In the genomic region with DNA sequence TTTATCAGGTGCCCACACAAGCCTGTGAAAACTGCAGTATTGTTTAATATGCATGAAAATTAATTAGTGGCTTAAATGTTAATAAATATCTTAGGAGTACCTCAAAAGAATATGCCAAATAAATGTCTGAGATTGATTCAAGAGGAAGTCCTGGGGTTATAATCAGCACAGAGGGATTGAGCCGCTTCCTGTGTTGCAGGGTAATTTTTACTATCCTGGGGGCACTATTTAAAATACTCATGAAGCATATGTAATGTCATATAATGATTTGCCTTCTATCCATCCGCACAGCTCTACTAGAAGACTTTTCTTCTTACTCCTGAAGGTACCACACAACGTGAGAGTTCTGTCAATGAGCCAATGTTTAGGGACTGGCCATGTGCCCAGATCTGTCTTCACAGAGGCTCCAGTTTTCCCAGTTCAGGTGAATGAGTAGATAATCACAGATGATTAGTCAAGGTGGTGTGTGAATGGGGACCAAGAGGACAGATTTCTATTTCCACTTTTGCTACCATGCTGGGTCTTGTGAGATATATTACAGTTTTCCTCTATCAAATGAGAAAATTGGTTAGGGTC, we compare ENCODE assay signal across 10 cellular contexts.
"Had no signal": no experiment of that assay in that cellular context is flagged by ENCODE, and none has a peak within 500 bp of the region (broad histone marks: within the 10 kb centered on the region; RNA-seq: fewer than 3 reads in every experiment).

No MANE protein-coding gene starts in this region.

- DNase-seq: activated CD4-positive, alpha-beta T cell treated with anti-CD3 and anti-CD28 coated beads, Interleukin-2, amount 50 U/mL, for 48 hours; activated CD4-positive, CD25-positive, alpha-beta regulatory T cell treated with anti-CD3 and anti-CD28 coated beads, Interleukin-2, amount 50 U/mL, for 72 hours; activated naive CD4-positive, alpha-beta T cell treated with anti-CD3 and anti-CD28 coated beads, Interleukin-2, amount 10 ng/mL, durations not matched to agents 7 days and 5 days; left colon; lower lobe of right lung; ovary; stimulated activated CD4-positive, alpha-beta T cell treated with anti-CD3 and anti-CD28 coated beads, Interleukin-1b, Interleukin-23, amount 100 ng/mL, for 48 hours; T1000; tibial artery had no signal

- H3K4me3 ChIP-seq: gastroesophageal sphincter, lower lobe of right lung, ovary, tibial artery had no signal
